Comparison of ENCODE assay signal across 40 cellular contexts in the genomic region with DNA sequence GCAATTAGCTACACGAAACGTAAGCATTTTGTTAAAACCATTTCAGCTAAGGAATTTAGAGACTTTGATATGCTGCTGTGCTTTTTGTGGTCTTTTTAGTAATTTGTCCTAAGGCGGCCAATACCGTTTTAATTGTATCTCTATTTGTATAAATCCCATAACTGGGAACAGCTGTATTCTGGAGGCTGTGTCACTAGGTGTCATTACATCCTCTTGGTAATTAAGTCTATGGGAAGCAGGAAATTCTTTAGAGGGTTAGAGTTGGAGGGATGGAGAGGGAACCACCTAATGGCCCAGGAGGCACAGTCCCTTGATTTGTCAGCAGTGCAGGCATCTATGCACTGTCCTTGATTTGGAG. TPM values are rescaled to one million over a fixed set of nuclear protein-coding genes. Genes with fewer than 3 reads are reported as not detected.
"Had no signal": no experiment of that assay in that cellular context is flagged by ENCODE, and none has a peak within 500 bp of the region (broad histone marks: within the 10 kb centered on the region; RNA-seq: fewer than 3 reads in every experiment).

No MANE protein-coding gene starts in this region.

- H3K27me3 ChIP-seq: adrenal gland had no signal

- H3K27ac ChIP-seq: adrenal gland, ascending aorta, brain microvascular endothelial cell, epithelial cell of prostate, esophagus squamous epithelium, gastroesophageal sphincter had no signal

- H3K27me3 Mint-ChIP-seq: central memory CD8-positive, alpha-beta T cell; effector memory CD8-positive, alpha-beta T cell had no signal

- H3K36me3 Mint-ChIP-seq: activated CD4-positive, alpha-beta memory T cell treated with anti-CD3 and anti-CD28 coated beads for 36 hours; activated CD8-positive, alpha-beta memory T cell treated with anti-CD3 and anti-CD28 coated beads, Interleukin-2, amount 10 ng/mL, durations not matched to agents 7 days and 5 days; activated naive CD4-positive, alpha-beta T cell treated with anti-CD3 and anti-CD28 coated beads, Interleukin-2, amount 50 U/mL, for 24 hours; activated naive CD8-positive, alpha-beta T cell treated with anti-CD3 and anti-CD28 coated beads for 36 hours had no signal

- H3K4me1 ChIP-seq: adrenal gland, esophagus squamous epithelium, gastroesophageal sphincter had no signal

- H3K27ac Mint-ChIP-seq: activated CD4-positive, alpha-beta memory T cell treated with anti-CD3 and anti-CD28 coated beads for 36 hours; activated CD4-positive, alpha-beta T cell treated with anti-CD3 and anti-CD28 coated beads for 36 hours; activated CD4-positive, alpha-beta T cell treated with anti-CD3 and anti-CD28 coated beads, Interleukin-2, amount 10 ng/mL, durations not matched to agents 24 days and 14 days; activated CD8-positive, alpha-beta memory T cell treated with anti-CD3 and anti-CD28 coated beads, Interleukin-2, amount 10 ng/mL, durations not matched to agents 7 days and 5 days; activated CD8-positive, alpha-beta T cell treated with anti-CD3 and anti-CD28 coated beads, Interleukin-2, amount 10 ng/mL, durations not matched to agents 7 days and 5 days; activated naive CD4-positive, alpha-beta T cell treated with anti-CD3 and anti-CD28 coated beads for 36 hours; activated naive CD4-positive, alpha-beta T cell treated with anti-CD3 and anti-CD28 coated beads, Interleukin-2, amount 50 U/mL, for 24 hours; activated naive CD8-positive, alpha-beta T cell treated with anti-CD3 and anti-CD28 coated beads for 36 hours; activated naive CD8-positive, alpha-beta T cell treated with anti-CD3 and anti-CD28 coated beads, Interleukin-2, amount 50 U/mL, for 24 hours; activated T-helper 1 cell treated with anti-CD3 and anti-CD28 coated beads, Interleukin-12 subunit alpha, Interleukin-12 subunit beta, Interleukin-2, Interleukin-4 antibody, amounts not matched to agents 30 ng/mL and 10 ng/mL and 1 ng/mL, durations not matched to agents 14 hours and 24 hours and 36 hours; activated T-helper 2 cell treated with anti-CD3 and anti-CD28 coated beads, Interferon-gamma antibody, Interleukin-2, Interleukin-4, amounts not matched to agents 10 μg/mL and 5 μg/mL and 100 μg/mL, durations not matched to agents 14 hours and 24 hours and 36 hours had no signal

- H3K4me3 ChIP-seq: adrenal gland, ascending aorta, esophagus squamous epithelium, gastroesophageal sphincter had no signal

- H3K36me3 ChIP-seq: adrenal gland, ascending aorta, brain microvascular endothelial cell, esophagus squamous epithelium, gastroesophageal sphincter had no signal

- H3K9me3 Mint-ChIP-seq: activated CD4-positive, alpha-beta memory T cell treated with anti-CD3 and anti-CD28 coated beads for 36 hours; activated naive CD4-positive, alpha-beta T cell treated with anti-CD3 and anti-CD28 coated beads for 36 hours; activated naive CD4-positive, alpha-beta T cell treated with anti-CD3 and anti-CD28 coated beads, Interleukin-2, amount 50 U/mL, for 24 hours; activated naive CD8-positive, alpha-beta T cell treated with anti-CD3 and anti-CD28 coated beads for 36 hours; activated T-helper 2 cell treated with anti-CD3 and anti-CD28 coated beads, Interferon-gamma antibody, Interleukin-2, Interleukin-4, amounts not matched to agents 10 μg/mL and 5 μg/mL and 100 μg/mL, durations not matched to agents 14 hours and 24 hours and 36 hours; central memory CD8-positive, alpha-beta T cell; effector memory CD8-positive, alpha-beta T cell had no signal

- H3K4me3 Mint-ChIP-seq: activated CD4-positive, alpha-beta memory T cell treated with anti-CD3 and anti-CD28 coated beads for 36 hours; activated CD4-positive, alpha-beta T cell treated with anti-CD3 and anti-CD28 coated beads for 36 hours; activated CD4-positive, alpha-beta T cell treated with anti-CD3 and anti-CD28 coated beads, Interleukin-2, amount 10 ng/mL, durations not matched to agents 24 days and 14 days; activated CD8-positive, alpha-beta memory T cell treated with anti-CD3 and anti-CD28 coated beads, Interleukin-2, amount 10 ng/mL, durations not matched to agents 7 days and 5 days; activated CD8-positive, alpha-beta T cell treated with anti-CD3 and anti-CD28 coated beads, Interleukin-2, amount 10 ng/mL, durations not matched to agents 7 days and 5 days; activated naive CD4-positive, alpha-beta T cell treated with anti-CD3 and anti-CD28 coated beads for 36 hours; activated naive CD4-positive, alpha-beta T cell treated with anti-CD3 and anti-CD28 coated beads, Interleukin-2, amount 50 U/mL, for 24 hours; activated naive CD8-positive, alpha-beta T cell treated with anti-CD3 and anti-CD28 coated beads for 36 hours; activated naive CD8-positive, alpha-beta T cell treated with anti-CD3 and anti-CD28 coated beads, Interleukin-2, amount 50 U/mL, for 24 hours; activated T-helper 1 cell treated with anti-CD3 and anti-CD28 coated beads, Interleukin-12 subunit alpha, Interleukin-12 subunit beta, Interleukin-2, Interleukin-4 antibody, amounts not matched to agents 30 ng/mL and 10 ng/mL and 1 ng/mL, durations not matched to agents 14 hours and 24 hours and 36 hours; central memory CD8-positive, alpha-beta T cell; effector memory CD8-positive, alpha-beta T cell had no signal

- H3K4me1 Mint-ChIP-seq: activated naive CD8-positive, alpha-beta T cell treated with anti-CD3 and anti-CD28 coated beads for 36 hours had no signal

- ATAC-seq: activated CD4-positive, alpha-beta T cell treated with anti-CD3 and anti-CD28 coated beads for 36 hours; activated CD8-positive, alpha-beta memory T cell treated with anti-CD3 and anti-CD28 coated beads, Interleukin-2, amount 10 ng/mL, durations not matched to agents 7 days and 5 days; activated CD8-positive, alpha-beta T cell treated with anti-CD3 and anti-CD28 coated beads, Interleukin-2, amount 10 ng/mL, durations not matched to agents 7 days and 5 days; activated naive CD8-positive, alpha-beta T cell treated with anti-CD3 and anti-CD28 coated beads, Interleukin-2, amount 50 U/mL, for 24 hours; effector memory CD8-positive, alpha-beta T cell; gastroesophageal sphincter had no signal

- H3K9me3 ChIP-seq: adrenal gland, ascending aorta, esophagus squamous epithelium, gastroesophageal sphincter had no signal

- DNase-seq: activated CD4-positive, alpha-beta T cell treated with anti-CD3 and anti-CD28 coated beads for 36 hours; activated CD4-positive, alpha-beta T cell treated with anti-CD3 and anti-CD28 coated beads, Interleukin-2, amount 10 ng/mL, durations not matched to agents 24 days and 14 days; activated CD4-positive, CD25-positive, alpha-beta regulatory T cell; activated CD4-positive, CD25-positive, alpha-beta regulatory T cell treated with anti-CD3 and anti-CD28 coated beads, Interleukin-2, amount 50 U/mL, for 72 hours; activated CD8-positive, alpha-beta memory T cell treated with anti-CD3 and anti-CD28 coated beads, Interleukin-2, amount 10 ng/mL, durations not matched to agents 7 days and 5 days; activated CD8-positive, alpha-beta memory T cell treated with anti-CD3 and anti-CD28 coated beads, Interleukin-2, amount 50 U/mL, for 4 hours; activated CD8-positive, alpha-beta T cell treated with anti-CD3 and anti-CD28 coated beads, Interleukin-2, amount 10 ng/mL, durations not matched to agents 7 days and 5 days; activated effector memory CD4-positive, alpha-beta T cell treated with anti-CD3 and anti-CD28 coated beads, Interleukin-2, amount 50 U/mL, for 16 hours; activated naive CD4-positive, alpha-beta T cell treated with anti-CD3 and anti-CD28 coated beads for 36 hours; activated naive CD8-positive, alpha-beta T cell treated with anti-CD3 and anti-CD28 coated beads for 36 hours; activated naive CD8-positive, alpha-beta T cell treated with anti-CD3 and anti-CD28 coated beads, Interleukin-2, amount 50 U/mL, for 24 hours; activated T-cell treated with anti-CD3 and anti-CD28 coated beads, Interleukin-2, amount 50 U/mL, for 1 hour; activated T-cell treated with anti-CD3 and anti-CD28 coated beads, Interleukin-2, amount 50 U/mL, for 48 hours; amygdala; brain microvascular endothelial cell; cortex of kidney; dermis blood vessel endothelial cell; effector CD4-positive, alpha-beta T cell; effector memory CD8-positive, alpha-beta T cell; esophagus squamous epithelium; foreskin melanocyte; T-helper 2 cell had no signal

RNA-seq across cellular contexts. Expression of a gene that starts 23.9 kb away (rescaled TPM):
- total RNA-seq: ascending aorta, bronchial epithelial cell, cerebellum, dermis blood vessel endothelial cell, endothelial cell of umbilical vein, fibroblast of lung, fibroblast of villous mesenchyme, glomerular endothelial cell had no signal
- polyA plus RNA-seq: endothelial cell of umbilical vein, fibroblast of lung had no signal

RNA-seq across cellular contexts. Expression of a gene that starts 25.8 kb away (rescaled TPM):
- total RNA-seq: activated CD8-positive, alpha-beta memory T cell treated with anti-CD3 and anti-CD28 coated beads for 36 hours; activated naive CD4-positive, alpha-beta T cell treated with anti-CD3 and anti-CD28 coated beads for 36 hours; ascending aorta; bronchial epithelial cell; cardiac septum; dermis blood vessel endothelial cell; endothelial cell of umbilical vein; esophagus squamous epithelium; fibroblast of lung; fibroblast of villous mesenchyme had no signal
- polyA plus RNA-seq: endothelial cell of umbilical vein, fibroblast of lung had no signal

RNA-seq across cellular contexts. Expression of a gene that starts 34.7 kb away (rescaled TPM):
- total RNA-seq: activated CD4-positive, alpha-beta T cell treated with anti-CD3 and anti-CD28 coated beads, Interleukin-2, amount 10 ng/mL, durations not matched to agents 24 days and 14 days; activated CD8-positive, alpha-beta memory T cell treated with anti-CD3 and anti-CD28 coated beads, Interleukin-2, amount 10 ng/mL, durations not matched to agents 7 days and 5 days; activated CD8-positive, alpha-beta T cell treated with anti-CD3 and anti-CD28 coated beads, Interleukin-2, amount 10 ng/mL, durations not matched to agents 7 days and 5 days; activated naive CD4-positive, alpha-beta T cell treated with anti-CD3 and anti-CD28 coated beads for 36 hours; activated T-helper 1 cell treated with anti-CD3 and anti-CD28 coated beads, Interleukin-12 subunit alpha, Interleukin-12 subunit beta, Interleukin-2, Interleukin-4 antibody, amounts not matched to agents 30 ng/mL and 10 ng/mL and 1 ng/mL, durations not matched to agents 14 hours and 24 hours and 36 hours; ascending aorta; bronchial epithelial cell; dermis blood vessel endothelial cell; endothelial cell of umbilical vein; fibroblast of lung; fibroblast of villous mesenchyme; gastroesophageal sphincter; glomerular endothelial cell; T-helper 1 cell treated with Interleukin-12 subunit alpha and Interleukin-12 subunit beta and Interleukin-4 antibody, amounts not matched to agents 30 ng/mL and 1 ng/mL, for 36 hours had no signal
- polyA plus RNA-seq: endothelial cell of umbilical vein, fibroblast of lung had no signal

RNA-seq across cellular contexts. Expression of a gene that starts 58.2 kb away (rescaled TPM):
- total RNA-seq: activated naive CD4-positive, alpha-beta T cell treated with anti-CD3 and anti-CD28 coated beads for 36 hours; ascending aorta; bronchial epithelial cell; cardiac septum; dermis blood vessel endothelial cell; endothelial cell of umbilical vein; glomerular endothelial cell; T-helper 1 cell treated with Interleukin-12 subunit alpha and Interleukin-12 subunit beta and Interleukin-4 antibody, amounts not matched to agents 30 ng/mL and 1 ng/mL, for 36 hours had no signal
- polyA plus RNA-seq: endothelial cell of umbilical vein, fibroblast of lung had no signal
